ENCODE assay signal across 10 cellular contexts in genomic region chr4:102169345-102169744, GRCh38.
DNase-seq lines count a peak whose midpoint lies in the region; ATAC-seq and TF ChIP-seq lines count a peak whose summit lies in the region.
"Had no signal": no experiment of that assay in that cellular context is flagged by ENCODE, and none has a peak within 500 bp of the region (broad histone marks: within the 10 kb centered on the region; RNA-seq: fewer than 3 reads in every experiment).

No MANE protein-coding gene starts in this region.

- WGBS in hepatocyte (ENCODE audit: low lambda C conversion rate, missing lambda C conversion rate), result 83% methylated on average over 2 of the region's 2 CpGs

- peaks cover 0 to 5% (median 0%) of the 10 kb centered on the region in 6 donors for H3K9me3 Mint-ChIP-seq in immature natural killer cell

- no peak overlapping the region for H3K27ac Mint-ChIP-seq in immature natural killer cell

- no peak for TF ChIP-seq CTCF in NB4 (IDR thresholded peaks at IDR 0.05; ENCODE audit: low read depth, low read length)
- no peak for TF ChIP-seq CTCF in hepatocyte (IDR thresholded peaks at IDR 0.05; ENCODE audit: poor library complexity)

- no peaks in the 10 kb centered on the region for H3K4me1 Mint-ChIP-seq in immature natural killer cell

- H3K4me3 Mint-ChIP-seq in immature natural killer cell, result no peak overlapping the region

- no peak overlapping the region for H2AFZ ChIP-seq in hepatocyte

- H3K4me1 ChIP-seq in hepatocyte (ENCODE audit: insufficient read depth), result peaks cover 3% of the 10 kb centered on the region
- H3K4me1 ChIP-seq: sigmoid colon had no signal

- no peak for ATAC-seq in HG02571 (IDR thresholded peaks at IDR 0.05; ENCODE audit: unreplicated experiment)

- H4K20me1 ChIP-seq in hepatocyte (ENCODE audit: insufficient read depth, poor library complexity, severe bottlenecking), result no peaks in the 10 kb centered on the region

- H3K79me2 ChIP-seq in hepatocyte, result no peaks in the 10 kb centered on the region

- H3K36me3 Mint-ChIP-seq in immature natural killer cell, result no peaks in the 10 kb centered on the region

- H3K27me3 Mint-ChIP-seq in immature natural killer cell (ENCODE audit: low read depth in 3 of 3), result peaks cover 0 to 5% (median 2%) of the 10 kb centered on the region in 3 donors

- H3K36me3 ChIP-seq in hepatocyte (replicated peaks; ENCODE audit: insufficient read depth, low read depth), result no peaks in the 10 kb centered on the region
- H3K36me3 ChIP-seq: sigmoid colon had no signal

- H3K9me3 ChIP-seq in hepatocyte (ENCODE audit: low read depth), result no peaks in the 10 kb centered on the region
- H3K9me3 ChIP-seq: sigmoid colon had no signal

- H3K4me3 ChIP-seq in NB4 (ENCODE audit: low read depth, low read length) (no peak overlapping the region), hepatocyte (no peak overlapping the region)
- H3K4me3 ChIP-seq: sigmoid colon had no signal

- no peaks in the 10 kb centered on the region for H3K9me2 ChIP-seq in hepatocyte (replicated peaks; ENCODE audit: insufficient read depth)

- DNase-seq in COR-L47 (lab: John Stamatoyannopoulos, UW), result peak; percentile 46
- DNase-seq in NB4 (ENCODE audit: low read depth), result peak; percentile 10
- DNase-seq in NCI-H82 treated with DMSO at 0.1 percent for 48 hours (lab: John Stamatoyannopoulos, UW; ENCODE audit: unreplicated experiment), result peak; percentile 90
- peak; percentile 27 for DNase-seq in hepatocyte (ENCODE audit: low spot score)
- DNase-seq in stimulated activated CD8-positive, alpha-beta memory T cell treated with anti-CD3 and anti-CD28 coated beads, Interleukin-4, amount 100 ng/mL, for 48 hours, result no peak
- DNase-seq in immature natural killer cell, result no peak
- DNase-seq in DMS114 treated with DMSO at 0.1 percent for 48 hours (lab: John Stamatoyannopoulos, UW; ENCODE audit: unreplicated experiment), result no peak
- DNase-seq: midbrain, sigmoid colon had no signal

- TF ChIP-seq POLR2A in NB4 (IDR thresholded peaks at IDR 0.05; ENCODE audit: extremely low read depth, insufficient read length), result no peak

- no peak overlapping the region for H3K4me2 ChIP-seq in hepatocyte

- no peaks in the 10 kb centered on the region for H3K27me3 ChIP-seq in hepatocyte
- H3K27me3 ChIP-seq: sigmoid colon had no signal

- no peak overlapping the region for H3K27ac ChIP-seq in hepatocyte
- H3K27ac ChIP-seq: sigmoid colon had no signal

Comparison
In these comparisons a context has a peak if more than half of its experiments do, and no peak if none do; other contexts are left out.
1. DNase-seq: peak in COR-L47 (single experiment), NB4 (single experiment), NCI-H82 treated with DMSO at 0.1 percent for 48 hours (single experiment) and hepatocyte (single experiment); none in stimulated activated CD8-positive, alpha-beta memory T cell treated with anti-CD3 and anti-CD28 coated beads, Interleukin-4, amount 100 ng/mL, for 48 hours (single experiment), immature natural killer cell (0 of 3) and DMS114 treated with DMSO at 0.1 percent for 48 hours (single experiment).